ENCODE assay signal across 8 cellular contexts in the genomic region with DNA sequence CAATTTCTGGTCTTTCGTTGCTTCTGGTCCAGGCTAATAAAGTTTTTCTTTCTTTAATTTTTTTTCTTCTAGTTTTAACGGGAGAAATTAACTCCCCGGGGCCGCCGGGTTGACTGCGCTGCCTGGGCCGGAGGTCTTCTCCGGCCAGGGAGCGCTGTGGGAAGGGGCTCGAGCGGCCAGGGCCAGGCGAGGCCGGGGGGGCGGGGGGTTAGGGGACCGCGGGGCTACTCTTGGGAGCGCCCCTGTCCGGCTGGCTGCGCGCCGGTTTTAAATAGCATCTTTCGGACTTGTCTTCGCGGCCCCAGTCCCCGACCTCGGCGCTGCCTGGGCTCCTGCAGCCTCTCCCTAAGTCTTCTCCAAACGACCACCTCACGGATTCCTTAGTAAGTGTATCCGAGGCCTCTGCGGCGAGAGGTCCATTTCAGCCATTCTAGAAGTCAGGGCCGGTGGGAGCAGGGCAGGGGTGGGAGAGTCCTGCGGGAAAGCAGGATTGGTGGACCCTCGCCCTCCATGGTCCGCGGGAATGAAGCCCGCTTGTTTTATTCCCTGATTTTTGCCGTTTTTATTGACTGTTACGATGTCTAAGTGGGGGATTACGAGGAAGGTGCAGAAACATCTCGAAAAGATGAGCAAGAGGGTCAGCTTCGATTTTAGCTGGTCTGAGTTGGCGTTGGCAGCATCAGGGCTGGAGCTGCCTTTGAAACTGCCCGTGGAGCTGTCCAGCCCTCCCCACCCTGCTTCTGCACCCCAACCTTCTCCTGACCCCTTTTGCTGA. TPM values are rescaled to one million over a fixed set of nuclear protein-coding genes. Genes with fewer than 3 reads are reported as not detected.
DNase-seq lines count a peak whose midpoint lies in the region; TF ChIP-seq lines count a peak whose summit lies in the region.

No MANE protein-coding gene starts in this region.

- POLR2A ChIA-PET in activated CD4-positive, alpha-beta memory T cell treated with anti-CD3 and anti-CD28 coated beads, Interleukin-2, amount 10 ng/mL, durations not matched to agents 7 days and 5 days (lab: Charles Lee): interaction anchor here (0.7 to 5.4 kb wide), 5 partner anchors 11 to 64 kb away, joined by 3 to 74 read pairs (median 4); a partner anchor contains a TSS

- peak overlapping the region; percentile 70 for H3K4me3 ChIP-seq in MG63
- H3K4me3 ChIP-seq in esophagus (ENCODE audit: low read depth in 1 of 2, low read length in 2 of 2): peak overlapping the region; percentile 59 to 94
- peak overlapping the region; percentile 93 for H3K4me3 ChIP-seq in mucosa of stomach (ENCODE audit: low read length)
- H3K4me3 ChIP-seq in thymus (ENCODE audit: low read length): peak overlapping the region; percentile 75

- H3K36me3 Mint-ChIP-seq in HFFc6 (ENCODE audit: low read depth): peaks cover 11% of the 10 kb centered on the region; the same call in 1 of the 2 replicates
- H3K36me3 Mint-ChIP-seq in activated CD4-positive, alpha-beta memory T cell treated with anti-CD3 and anti-CD28 coated beads, Interleukin-2, amount 10 ng/mL, durations not matched to agents 7 days and 5 days (ENCODE audit: low read depth): peaks cover 33% of the 10 kb centered on the region

- peak overlapping the region; percentile 38 to 80 for H3K27ac ChIP-seq in esophagus (ENCODE audit: low read depth in 2 of 2, low read length in 1 of 2)
- peak overlapping the region; percentile 74 for H3K27ac ChIP-seq in thymus (ENCODE audit: low read depth)

- no peaks in the 10 kb centered on the region; the same call in 1 of the 2 replicates for H3K27me3 Mint-ChIP-seq in HFFc6 (ENCODE audit: insufficient read depth)
- H3K27me3 Mint-ChIP-seq in activated CD4-positive, alpha-beta memory T cell treated with anti-CD3 and anti-CD28 coated beads, Interleukin-2, amount 10 ng/mL, durations not matched to agents 7 days and 5 days: no peaks in the 10 kb centered on the region

- H3K9ac ChIP-seq in mucosa of stomach (ENCODE audit: low read length): peak overlapping the region; percentile 89

- H3K4me1 ChIP-seq in esophagus (ENCODE audit: control insufficient read depth in 2 of 2, insufficient read depth in 2 of 2, low read length in 1 of 2) (no peaks in the 10 kb centered on the region), mucosa of stomach (ENCODE audit: control insufficient read depth, insufficient read depth, low read length) (peaks cover 20% of the 10 kb centered on the region), thymus (ENCODE audit: control insufficient read depth, insufficient read depth, low read length) (no peaks in the 10 kb centered on the region)

- H3K36me3 ChIP-seq in MG63 (peaks cover 31% of the 10 kb centered on the region), esophagus (ENCODE audit: control insufficient read depth in 2 of 2, insufficient read depth in 2 of 2, low read length in 1 of 2) (no peaks in the 10 kb centered on the region), mucosa of stomach (ENCODE audit: control insufficient read depth, insufficient read depth, low read length) (no peaks in the 10 kb centered on the region), thymus (ENCODE audit: control insufficient read depth, insufficient read depth) (no peaks in the 10 kb centered on the region)

- CTCF ChIA-PET in activated CD4-positive, alpha-beta memory T cell treated with anti-CD3 and anti-CD28 coated beads, Interleukin-2, amount 10 ng/mL, durations not matched to agents 7 days and 5 days (lab: Charles Lee): interaction anchor here (2.0 kb wide), 1 partner anchor 34 kb away, joined by 7 read pairs; a partner anchor contains a TSS

- H3K4me1 Mint-ChIP-seq in HFFc6 (ENCODE audit: low read depth): peaks cover 21% of the 10 kb centered on the region
- peaks cover 47% of the 10 kb centered on the region for H3K4me1 Mint-ChIP-seq in activated CD4-positive, alpha-beta memory T cell treated with anti-CD3 and anti-CD28 coated beads, Interleukin-2, amount 10 ng/mL, durations not matched to agents 7 days and 5 days

- H3K9me3 ChIP-seq in MG63: no peaks in the 10 kb centered on the region
- no peaks in the 10 kb centered on the region for H3K9me3 ChIP-seq in esophagus (ENCODE audit: control insufficient read depth in 2 of 2, insufficient read depth in 1 of 2, low read depth in 1 of 2, low read length in 1 of 2)
- H3K9me3 ChIP-seq in mucosa of stomach (ENCODE audit: control insufficient read depth, low read length): no peaks in the 10 kb centered on the region
- H3K9me3 ChIP-seq in thymus (ENCODE audit: control insufficient read depth): no peaks in the 10 kb centered on the region

- TF ChIP-seq CTCF in HFFc6 (IDR thresholded peaks at IDR 0.05): no peak

- H3K27ac Mint-ChIP-seq in HFFc6: peak overlapping the region; percentile 91
- H3K27ac Mint-ChIP-seq in activated CD4-positive, alpha-beta memory T cell treated with anti-CD3 and anti-CD28 coated beads, Interleukin-2, amount 10 ng/mL, durations not matched to agents 7 days and 5 days: peak overlapping the region; percentile 83

- H3K27me3 ChIP-seq in MG63 (peaks cover 8% of the 10 kb centered on the region), esophagus (ENCODE audit: control insufficient read depth in 1 of 2, insufficient read depth in 2 of 2, low read length in 2 of 2) (peaks cover 0 to 2% of the 10 kb centered on the region in 2 donors), mucosa of stomach (ENCODE audit: control insufficient read depth, insufficient read depth, low read length) (no peaks in the 10 kb centered on the region), thymus (ENCODE audit: control insufficient read depth, insufficient read depth) (no peaks in the 10 kb centered on the region)

- peak overlapping the region; percentile 93 for H3K4me3 Mint-ChIP-seq in HFFc6
- H3K4me3 Mint-ChIP-seq in activated CD4-positive, alpha-beta memory T cell treated with anti-CD3 and anti-CD28 coated beads, Interleukin-2, amount 10 ng/mL, durations not matched to agents 7 days and 5 days: peak overlapping the region; percentile 85

- peak; percentile 5 for DNase-seq in activated T-cell treated with anti-CD3 and anti-CD28 coated beads for 1 hour (ENCODE audit: low read depth)
- DNase-seq in activated T-cell treated with anti-CD3 and anti-CD28 coated beads, Interleukin-2, amount 50 U/mL, for 1 hour: no peak
- DNase-seq in HFFc6: peak; percentile 23
- peak; percentile 30 for DNase-seq in MG63
- DNase-seq in activated CD4-positive, alpha-beta memory T cell treated with anti-CD3 and anti-CD28 coated beads, Interleukin-2, amount 10 ng/mL, durations not matched to agents 7 days and 5 days: peak; percentile 27

- WGBS in esophagus, 2 donors: 0 to 1% methylated on average over 38 to 45 of the region's 45 CpGs
- under 1% methylated on average over 45 of the region's 45 CpGs for WGBS in thymus

- H3K9me3 Mint-ChIP-seq in HFFc6: no peaks in the 10 kb centered on the region
- H3K9me3 Mint-ChIP-seq in activated CD4-positive, alpha-beta memory T cell treated with anti-CD3 and anti-CD28 coated beads, Interleukin-2, amount 10 ng/mL, durations not matched to agents 7 days and 5 days: no peaks in the 10 kb centered on the region

RNA-seq across cellular contexts. Expression of gene PHF14, which starts 0.5 kb away (rescaled TPM):
- 10 to 100 TPM; 11.4 to 15.8 (median 13.3) TPM for total RNA-seq in HFFc6 (2021; fragmentation: NEBNext Ultra II Directional; extraction: Animal tissue kit (Norgen Biotek cat#: 25700))
- 17.2 and 22.2 TPM in 2 replicates for total RNA-seq in MG63 (2014; rRNA removed; shearing (Covaris generic); ENCODE audit: low replicate concordance)
- total RNA-seq in activated CD4-positive, alpha-beta memory T cell treated with anti-CD3 and anti-CD28 coated beads, Interleukin-2, amount 10 ng/mL, durations not matched to agents 7 days and 5 days: 10 to 100 TPM; 26.9 to 29.1 TPM
- polyA plus RNA-seq in esophagus (10 to 100 TPM; 10.2 to 18.0 TPM), thymus (48.2 TPM)
